In genomic region chr5:151239237-151239861, GRCh38 we compare ENCODE assay signal across 9 cellular contexts. TPM values are rescaled to one million over a fixed set of nuclear protein-coding genes. Genes with fewer than 3 reads are reported as not detected.
DNase-seq lines count a peak whose midpoint lies in the region; ATAC-seq, FAIRE-seq and TF ChIP-seq lines count a peak whose summit lies in the region.
"Had no signal": no experiment of that assay in that cellular context is flagged by ENCODE, and none has a peak within 500 bp of the region (broad histone marks: within the 10 kb centered on the region; RNA-seq: fewer than 3 reads in every experiment).

No MANE protein-coding gene starts in this region.

- ATAC-seq in HG03280 (IDR thresholded peaks at IDR 0.05; ENCODE audit: unreplicated experiment) = peak; percentile 49
- ATAC-seq in body of pancreas = peak; percentile 47
- ATAC-seq in HG02678 (IDR thresholded peaks at IDR 0.05; ENCODE audit: unreplicated experiment) = no peak

- no peak overlapping the region for H3K4me3 ChIP-seq in body of pancreas
- H3K4me3 ChIP-seq: skin epidermis had no signal

- H3K27me3 ChIP-seq in body of pancreas = no peaks in the 10 kb centered on the region

- DNase-seq in A172 (ENCODE audit: low spot score) (peak; percentile 70), RPMI7951 (ENCODE audit: low read depth) (peak; percentile 58), body of pancreas (peak; percentile 60 to 80 (median 72)), iPS-NIHi7 (ENCODE audit: extremely low spot score) (peak; percentile 88)
- peak in 2 of 3 donors; percentile 37 to 66 for DNase-seq in stimulated activated CD4-positive, alpha-beta T cell treated with anti-CD3 and anti-CD28 coated beads, Interleukin-12 subunit alpha, Interleukin-12 subunit beta, amount 100 ng/mL, for 48 hours (ENCODE audit: low read depth in 2 of 3, low spot score in 1 of 3)

- H3K36me3 ChIP-seq in body of pancreas (replicated peaks in 1 of 2; ENCODE audit: insufficient read depth in 1 of 2, low read depth in 2 of 2) = no peaks in the 10 kb centered on the region

- H3K4me1 ChIP-seq in body of pancreas = peaks cover 10% of the 10 kb centered on the region

- peak; percentile 85 for FAIRE-seq in G401.6 (lab: Jason Lieb, UNC)

- no peak for TF ChIP-seq POLR2A in body of pancreas (IDR thresholded peaks at IDR 0.05)

- WGBS in body of pancreas, 2 donors = 36 to 59% methylated on average over 16 to 17 of the region's 17 CpGs

- no peak overlapping the region for H3K27ac ChIP-seq in body of pancreas

- no peaks in the 10 kb centered on the region for H3K9me3 ChIP-seq in body of pancreas

- TF ChIP-seq CTCF in body of pancreas (IDR thresholded peaks at IDR 0.05) = peak; percentile 25 to 83 (median 58)

- intact Hi-C loops in body of pancreas (cut with DNase I) = loop anchor here (5.0 kb wide), 1 partner anchor 112 kb away; no protein-coding TSS in a partner anchor

RNA-seq across cellular contexts. Expression of gene GM2A, which starts 13.6 kb away (rescaled TPM):
- 30.2 and 34.2 TPM in 2 replicates for total RNA-seq in A172 (2014; rRNA removed; shearing (Covaris generic))
- total RNA-seq in RPMI7951 (2014; rRNA removed; shearing (Covaris generic)) = 13.3 and 15.5 TPM in 2 replicates
- total RNA-seq in body of pancreas = 10 to 100 TPM in 1 of 2 donors, 1 to 10 TPM in 1; 8.9 to 17.9 TPM

RNA-seq across cellular contexts. Expression of gene CCDC69, which starts 15.5 kb away (rescaled TPM):
- total RNA-seq in A172 (2014; rRNA removed; shearing (Covaris generic)) = 3.3 and 3.7 TPM in 2 replicates
- total RNA-seq in RPMI7951 (2014; rRNA removed; shearing (Covaris generic)) = 0.78 and 1.3 TPM in 2 replicates
- 10 to 100 TPM; 34.8 to 44.8 TPM for total RNA-seq in body of pancreas
